33 cellular contexts compared by ENCODE assay signal in the genomic region with DNA sequence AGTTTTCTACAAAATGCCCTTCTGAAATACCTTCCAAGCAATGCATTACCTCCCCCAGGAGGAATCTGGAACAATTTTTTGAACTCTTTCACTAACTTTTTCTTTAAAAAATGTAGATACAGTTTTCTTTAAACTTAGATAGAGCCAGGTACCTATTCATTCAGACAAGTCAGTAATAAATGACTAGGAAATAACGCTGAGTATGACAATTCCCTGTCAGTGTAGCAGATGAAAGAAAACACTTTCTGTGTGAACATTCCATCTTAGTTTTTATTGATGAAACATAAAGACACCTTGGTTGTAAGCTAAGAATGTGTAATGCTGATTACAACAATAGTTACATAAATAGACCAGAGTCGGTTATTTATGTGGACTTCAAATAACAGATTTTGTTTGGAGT.
"Had no signal": no experiment of that assay in that cellular context is flagged by ENCODE, and none has a peak within 500 bp of the region (broad histone marks: within the 10 kb centered on the region; RNA-seq: fewer than 3 reads in every experiment).

No MANE protein-coding gene starts in this region.

- H3K4me1 Mint-ChIP-seq: stimulated activated effector memory CD8-positive, alpha-beta T cell treated with anti-CD3 and anti-CD28 coated beads, Interleukin-12 subunit alpha, Interleukin-12 subunit beta, amount 100 ng/mL, for 72 hours had no signal

- H3K36me3 Mint-ChIP-seq: activated naive CD4-positive, alpha-beta T cell treated with anti-CD3 and anti-CD28 coated beads, Interleukin-2, amount 50 U/mL, for 24 hours; mesothelial cell of epicardium; naive thymus-derived CD4-positive, alpha-beta T cell; stimulated activated effector memory CD8-positive, alpha-beta T cell treated with anti-CD3 and anti-CD28 coated beads, Interleukin-12 subunit alpha, Interleukin-12 subunit beta, amount 100 ng/mL, for 72 hours had no signal

- H3K27ac ChIP-seq: coronary artery, gastrocnemius medialis, hepatocyte, pancreas, prostate gland, sigmoid colon, thoracic aorta, vagina had no signal

- H3K27me3 ChIP-seq: gastrocnemius medialis, hepatocyte, pancreas, sigmoid colon, upper lobe of left lung, vagina had no signal

- H3K9me3 ChIP-seq: gastrocnemius medialis, pancreas, prostate gland, sigmoid colon, SK-N-SH, thoracic aorta, upper lobe of left lung, vagina had no signal

- ATAC-seq: activated CD8-positive, alpha-beta T cell treated with anti-CD3 and anti-CD28 coated beads for 36 hours; activated naive CD8-positive, alpha-beta T cell treated with anti-CD3 and anti-CD28 coated beads, Interleukin-2, amount 50 U/mL, for 24 hours; activated T-cell treated with anti-CD3 and anti-CD28 coated beads, Interleukin-2, amount 50 U/mL, for 4 hours; activated T-helper 17 cell treated with anti-CD3 and anti-CD28 coated beads, Interleukin-2, amount 50 U/mL, for 72 hours; effector memory CD8-positive, alpha-beta T cell; gastrocnemius medialis; left colon; naive thymus-derived CD4-positive, alpha-beta T cell; pancreas; stimulated activated effector memory CD8-positive, alpha-beta T cell treated with anti-CD3 and anti-CD28 coated beads, Interleukin-12 subunit alpha, Interleukin-12 subunit beta, amount 100 ng/mL, for 72 hours had no signal

- H3K4me3 ChIP-seq: coronary artery, gastrocnemius medialis, hepatocyte, pancreas, prostate gland, sigmoid colon, thoracic aorta, upper lobe of left lung, vagina had no signal

- H3K36me3 ChIP-seq: gastrocnemius medialis, pancreas, prostate gland, sigmoid colon, thoracic aorta, upper lobe of left lung, vagina had no signal

- H3K4me3 Mint-ChIP-seq: activated CD4-positive, alpha-beta T cell treated with anti-CD3 and anti-CD28 coated beads, Interleukin-2, amount 10 ng/mL, durations not matched to agents 7 days and 5 days; activated CD8-positive, alpha-beta T cell treated with anti-CD3 and anti-CD28 coated beads for 36 hours; activated naive CD4-positive, alpha-beta T cell treated with anti-CD3 and anti-CD28 coated beads, Interleukin-2, amount 50 U/mL, for 24 hours; activated naive CD8-positive, alpha-beta T cell treated with anti-CD3 and anti-CD28 coated beads, Interleukin-2, amount 50 U/mL, for 24 hours; activated T-cell treated with anti-CD3 and anti-CD28 coated beads, Interleukin-2, amount 50 U/mL, for 4 hours; activated T-helper 17 cell treated with anti-CD3 and anti-CD28 coated beads, Interleukin-2, amount 50 U/mL, for 72 hours; effector memory CD8-positive, alpha-beta T cell; naive thymus-derived CD4-positive, alpha-beta T cell; stimulated activated effector memory CD8-positive, alpha-beta T cell treated with anti-CD3 and anti-CD28 coated beads, Interleukin-12 subunit alpha, Interleukin-12 subunit beta, amount 100 ng/mL, for 72 hours; stimulated activated naive CD8-positive, alpha-beta T cell treated with anti-CD3 and anti-CD28 coated beads, Interleukin-15, Interleukin-2, amounts not matched to agents 100 ng/mL and 50 ng/mL, for 24 hours; T-helper 1 cell treated with Interleukin-12 subunit alpha and Interleukin-12 subunit beta and Interleukin-4 antibody, amounts not matched to agents 30 μg/mL and 1 μg/mL, for 36 hours had no signal

- H3K9ac ChIP-seq: SK-N-SH had no signal

- H3K27ac Mint-ChIP-seq: activated CD4-positive, alpha-beta T cell treated with anti-CD3 and anti-CD28 coated beads, Interleukin-2, amount 10 ng/mL, durations not matched to agents 7 days and 5 days; activated CD8-positive, alpha-beta T cell treated with anti-CD3 and anti-CD28 coated beads for 36 hours; activated naive CD4-positive, alpha-beta T cell treated with anti-CD3 and anti-CD28 coated beads, Interleukin-2, amount 50 U/mL, for 24 hours; activated naive CD8-positive, alpha-beta T cell treated with anti-CD3 and anti-CD28 coated beads, Interleukin-2, amount 50 U/mL, for 24 hours; activated T-helper 17 cell treated with anti-CD3 and anti-CD28 coated beads, Interleukin-2, amount 50 U/mL, for 72 hours; effector memory CD8-positive, alpha-beta T cell; mesothelial cell of epicardium; naive thymus-derived CD4-positive, alpha-beta T cell; stimulated activated effector memory CD8-positive, alpha-beta T cell treated with anti-CD3 and anti-CD28 coated beads, Interleukin-12 subunit alpha, Interleukin-12 subunit beta, amount 100 ng/mL, for 72 hours; stimulated activated naive CD8-positive, alpha-beta T cell treated with anti-CD3 and anti-CD28 coated beads, Interleukin-15, Interleukin-2, amounts not matched to agents 100 ng/mL and 50 ng/mL, for 24 hours; T-helper 1 cell treated with Interleukin-12 subunit alpha and Interleukin-12 subunit beta and Interleukin-4 antibody, amounts not matched to agents 30 μg/mL and 1 μg/mL, for 36 hours had no signal

- H3K4me1 ChIP-seq: prostate gland had no signal

- H3K9me3 Mint-ChIP-seq: activated CD4-positive, alpha-beta T cell treated with anti-CD3 and anti-CD28 coated beads, Interleukin-2, amount 10 ng/mL, durations not matched to agents 7 days and 5 days; activated CD8-positive, alpha-beta T cell treated with anti-CD3 and anti-CD28 coated beads for 36 hours; activated naive CD4-positive, alpha-beta T cell treated with anti-CD3 and anti-CD28 coated beads, Interleukin-2, amount 50 U/mL, for 24 hours; activated naive CD8-positive, alpha-beta T cell treated with anti-CD3 and anti-CD28 coated beads, Interleukin-2, amount 50 U/mL, for 24 hours; activated T-cell treated with anti-CD3 and anti-CD28 coated beads, Interleukin-2, amount 50 U/mL, for 4 hours; activated T-helper 17 cell treated with anti-CD3 and anti-CD28 coated beads, Interleukin-2, amount 50 U/mL, for 72 hours; effector memory CD8-positive, alpha-beta T cell; mesothelial cell of epicardium; naive thymus-derived CD4-positive, alpha-beta T cell; stimulated activated effector memory CD8-positive, alpha-beta T cell treated with anti-CD3 and anti-CD28 coated beads, Interleukin-12 subunit alpha, Interleukin-12 subunit beta, amount 100 ng/mL, for 72 hours; stimulated activated naive CD8-positive, alpha-beta T cell treated with anti-CD3 and anti-CD28 coated beads, Interleukin-15, Interleukin-2, amounts not matched to agents 100 ng/mL and 50 ng/mL, for 24 hours; T-helper 1 cell treated with Interleukin-12 subunit alpha and Interleukin-12 subunit beta and Interleukin-4 antibody, amounts not matched to agents 30 μg/mL and 1 μg/mL, for 36 hours had no signal

- DNase-seq: activated CD4-positive, alpha-beta T cell treated with anti-CD3 and anti-CD28 coated beads for 1 hour; activated CD4-positive, alpha-beta T cell treated with anti-CD3 and anti-CD28 coated beads, Interleukin-2, amount 10 ng/mL, durations not matched to agents 7 days and 5 days; activated CD8-positive, alpha-beta T cell treated with anti-CD3 and anti-CD28 coated beads for 36 hours; activated naive CD8-positive, alpha-beta T cell treated with anti-CD3 and anti-CD28 coated beads, Interleukin-2, amount 50 U/mL, for 24 hours; activated T-cell treated with anti-CD3 and anti-CD28 coated beads, Interleukin-2, amount 50 U/mL, for 4 hours; amygdala; cerebellar nuclear complex; effector memory CD8-positive, alpha-beta T cell; erythroblast; gastrocnemius medialis; glutamatergic neuron; left colon; naive thymus-derived CD4-positive, alpha-beta T cell; pancreas; retina; sigmoid colon; SK-N-SH; small intestine; stimulated activated CD4-positive, alpha-beta T cell treated with anti-CD3 and anti-CD28 coated beads, Interleukin-4, amount 100 ng/mL, for 24 hours; SW 1271; T1000; upper lobe of left lung had no signal
